ENCODE assay signal across 15 cellular contexts in the genomic region with DNA sequence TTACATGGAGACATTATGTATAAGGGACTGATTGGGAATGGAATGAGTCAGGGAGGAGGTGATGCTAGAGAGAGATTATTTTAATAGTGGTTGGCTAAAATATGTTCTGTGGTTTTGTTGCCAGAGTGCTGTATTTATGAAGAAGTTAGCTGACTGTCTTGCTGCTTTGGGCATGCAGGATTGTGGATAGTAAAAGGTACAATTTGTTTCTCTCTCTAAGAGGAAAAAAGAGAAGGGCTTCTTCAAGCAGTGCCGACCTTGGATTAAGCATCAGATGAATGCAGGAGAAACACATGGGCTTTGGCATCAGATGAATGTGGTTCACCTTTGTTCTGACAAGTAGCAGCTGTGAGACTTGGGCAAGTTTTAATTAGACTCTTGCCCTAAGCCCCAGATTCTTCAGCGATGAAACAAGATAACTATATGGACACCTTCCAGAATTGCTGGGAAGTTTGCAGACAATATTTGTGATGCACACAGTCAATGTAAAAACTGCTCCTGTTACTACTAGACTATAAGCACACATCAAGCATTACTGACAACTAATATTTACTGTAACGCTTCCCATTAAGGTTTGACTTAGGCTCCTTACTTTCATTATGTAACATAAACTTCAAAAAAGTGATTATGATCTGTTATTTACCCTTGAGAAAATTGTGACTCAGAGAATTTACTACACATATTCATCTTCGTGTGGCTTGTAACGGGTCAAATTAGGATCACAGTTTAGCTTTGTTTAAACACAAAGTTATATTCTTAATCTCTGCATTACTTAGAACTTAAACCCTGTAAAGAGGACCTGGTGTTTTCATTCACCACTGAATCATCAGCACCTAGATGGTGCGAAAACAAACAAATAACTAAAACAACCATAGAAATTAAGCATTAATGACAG.
DNase-seq lines count a peak whose midpoint lies in the region; FAIRE-seq and TF ChIP-seq lines count a peak whose summit lies in the region.
"Had no signal": no experiment of that assay in that cellular context is flagged by ENCODE, and none has a peak within 500 bp of the region (broad histone marks: within the 10 kb centered on the region; RNA-seq: fewer than 3 reads in every experiment).

No MANE protein-coding gene starts in this region.

- no peaks in the 10 kb centered on the region for H3K36me3 ChIP-seq in bronchial epithelial cell (ENCODE audit: control insufficient read depth, insufficient read depth, low read length)
- H3K36me3 ChIP-seq: BLaER1 treated with 17β-estradiol and CSF1 and Interleukin-3, amounts not matched to agents 10 nM and 100 nM; neutrophil had no signal

- H3K36me3 Mint-ChIP-seq in progenitor cell of endocrine pancreas (ENCODE audit: insufficient read depth): no peaks in the 10 kb centered on the region
- no peaks in the 10 kb centered on the region for H3K36me3 Mint-ChIP-seq in mesothelial cell of epicardium
- H3K36me3 Mint-ChIP-seq: activated CD4-positive, alpha-beta memory T cell treated with anti-CD3 and anti-CD28 coated beads for 36 hours; activated naive CD4-positive, alpha-beta T cell treated with anti-CD3 and anti-CD28 coated beads, Interleukin-2, amount 50 U/mL, for 72 hours had no signal

- H3K4me1 Mint-ChIP-seq in progenitor cell of endocrine pancreas (ENCODE audit: low read depth) (peaks cover 4% of the 10 kb centered on the region), mesothelial cell of epicardium (peaks cover 19% of the 10 kb centered on the region)

- DNase-seq in AG08395 (ENCODE audit: low spot score): peak; percentile 14
- peak; percentile 42 for DNase-seq in HT1080 (ENCODE audit: low read depth)
- peak; percentile 55 for DNase-seq in bronchial epithelial cell (ENCODE audit: low read depth)
- DNase-seq in midbrain (lab: John Stamatoyannopoulos, UW): peak; percentile 28
- DNase-seq in progenitor cell of endocrine pancreas (ENCODE audit: low spot score, unreplicated experiment): no peak
- no peak for DNase-seq in mesothelial cell of epicardium (ENCODE audit: low spot score in 2 of 2, unreplicated experiment in 2 of 2)
- DNase-seq in foreskin melanocyte: no peak
- DNase-seq in C1 segment of cervical spinal cord (lab: John Stamatoyannopoulos, UW): no peak
- DNase-seq: activated CD4-positive, alpha-beta memory T cell treated with anti-CD3 and anti-CD28 coated beads for 36 hours; stimulated activated CD4-positive, alpha-beta T cell treated with anti-CD3 and anti-CD28 coated beads, Interleukin-4, amount 100 ng/mL, for 4 hours had no signal

- FAIRE-seq in bronchial epithelial cell (lab: Jason Lieb, UNC): no peak
- FAIRE-seq: islet of Langerhans had no signal

- H3K27ac Mint-ChIP-seq in progenitor cell of endocrine pancreas (no peak overlapping the region), mesothelial cell of epicardium (no peak overlapping the region)
- H3K27ac Mint-ChIP-seq: activated CD4-positive, alpha-beta memory T cell treated with anti-CD3 and anti-CD28 coated beads for 36 hours; activated naive CD4-positive, alpha-beta T cell treated with anti-CD3 and anti-CD28 coated beads, Interleukin-2, amount 50 U/mL, for 72 hours had no signal

- H3K27me3 Mint-ChIP-seq in progenitor cell of endocrine pancreas: no peaks in the 10 kb centered on the region
- no peaks in the 10 kb centered on the region for H3K27me3 Mint-ChIP-seq in mesothelial cell of epicardium (ENCODE audit: low read depth)
- H3K27me3 Mint-ChIP-seq: activated CD4-positive, alpha-beta memory T cell treated with anti-CD3 and anti-CD28 coated beads for 36 hours had no signal

- no peak overlapping the region for H3K4me3 ChIP-seq in bronchial epithelial cell (ENCODE audit: low read depth, low read length)
- H3K4me3 ChIP-seq: BLaER1 treated with 17β-estradiol and CSF1 and Interleukin-3, amounts not matched to agents 10 nM and 100 nM; GM23338 had no signal

- TF ChIP-seq CTCF in bronchial epithelial cell (IDR thresholded peaks at IDR 0.05; ENCODE audit: insufficient read depth, low read length, severe bottlenecking) (no peak), progenitor cell of endocrine pancreas (IDR thresholded peaks at IDR 0.05; ENCODE audit: unreplicated experiment) (no peak), mesothelial cell of epicardium (IDR thresholded peaks at IDR 0.05; ENCODE audit: unreplicated experiment) (no peak)

- H3K4me3 Mint-ChIP-seq in progenitor cell of endocrine pancreas (ENCODE audit: low read depth): no peak overlapping the region
- H3K4me3 Mint-ChIP-seq in mesothelial cell of epicardium: no peak overlapping the region
- H3K4me3 Mint-ChIP-seq: activated CD4-positive, alpha-beta memory T cell treated with anti-CD3 and anti-CD28 coated beads for 36 hours; GM23338 had no signal

- no peaks in the 10 kb centered on the region for H3K27me3 ChIP-seq in bronchial epithelial cell (ENCODE audit: control insufficient read depth, insufficient read depth, low read length)
- H3K27me3 ChIP-seq: BLaER1 treated with 17β-estradiol and CSF1 and Interleukin-3, amounts not matched to agents 10 nM and 100 nM; neutrophil had no signal

- H3K9me3 Mint-ChIP-seq in progenitor cell of endocrine pancreas (ENCODE audit: low read depth) (peaks cover 1% of the 10 kb centered on the region), mesothelial cell of epicardium (no peaks in the 10 kb centered on the region)
- H3K9me3 Mint-ChIP-seq: activated CD4-positive, alpha-beta memory T cell treated with anti-CD3 and anti-CD28 coated beads for 36 hours; GM23338 had no signal

Comparison
In these comparisons a context has a peak if more than half of its experiments do, and no peak if none do; other contexts are left out.
1. DNase-seq: peak in AG08395 (single experiment), HT1080 (single experiment), bronchial epithelial cell (single experiment) and midbrain (single experiment); none in progenitor cell of endocrine pancreas (single experiment), mesothelial cell of epicardium (0 of 2), foreskin melanocyte (single experiment) and C1 segment of cervical spinal cord (0 of 14).